In genomic region chr1:153534226-153534932, GRCh38 we compare ENCODE assay signal across 9 cellular contexts. TPM values are rescaled to one million over a fixed set of nuclear protein-coding genes. Genes with fewer than 3 reads are reported as not detected.
DNase-seq lines count a peak whose midpoint lies in the region; ATAC-seq and TF ChIP-seq lines count a peak whose summit lies in the region.
"Had no signal": no experiment of that assay in that cellular context is flagged by ENCODE, and none has a peak within 500 bp of the region (broad histone marks: within the 10 kb centered on the region; RNA-seq: fewer than 3 reads in every experiment).

No MANE protein-coding gene starts in this region.

- peak overlapping the region; percentile 85 for H2BK120ac ChIP-seq in trophoblast cell (ENCODE audit: insufficient read depth, low read length, poor library complexity)

- peaks cover 76% of the 10 kb centered on the region for H3K4me1 Mint-ChIP-seq in CD4-positive, alpha-beta T cell (ENCODE audit: low read depth)

- H3K4me2 ChIP-seq in trophoblast cell (ENCODE audit: low read length) = no peak overlapping the region

- H3K36me3 Mint-ChIP-seq in CD4-positive, alpha-beta T cell (ENCODE audit: low read depth) = peaks cover 25% of the 10 kb centered on the region

- peak overlapping the region; percentile 30 for H3K14ac ChIP-seq in trophoblast cell (ENCODE audit: low read length)

- H3K23ac ChIP-seq in trophoblast cell (ENCODE audit: low read length) = no peak overlapping the region

- in situ Hi-C loops in HAP-1 (cut with MboI; ENCODE audit: low sequenced_read_pairs) = no loop called here

- peak overlapping the region; percentile 95 for H3K27ac ChIP-seq in CD4-positive, alpha-beta T cell (ENCODE audit: low read depth, low read length)
- H3K27ac ChIP-seq in RWPE2 (ENCODE audit: poor library complexity, severe bottlenecking) (peak overlapping the region; percentile 96), trophoblast cell (ENCODE audit: low read depth, low read length) (no peak overlapping the region)

- no peak for DNase-seq in CD4-positive, alpha-beta T cell
- DNase-seq in RWPE2 (ENCODE audit: low spot score) = no peak
- DNase-seq in erythroblast (lab: John Stamatoyannopoulos, UW) = peak; percentile 45 to 57
- DNase-seq in trophoblast cell = peak in 1 of 2 donors; percentile 29
- DNase-seq in NCI-H510A treated with DMSO at 0.1 percent for 48 hours (lab: John Stamatoyannopoulos, UW) = no peak
- DNase-seq in HAP-1 (ENCODE audit: low spot score in 2 of 2) = no peak
- DNase-seq in head of caudate nucleus = no peak

- no CpG with 5 or more reads among the region's 7 CpGs for WGBS in trophoblast cell (ENCODE audit: extremely low coverage, insufficient coverage, insufficient read length)

- H3K9me3 Mint-ChIP-seq in CD4-positive, alpha-beta T cell = no peaks in the 10 kb centered on the region

- peak overlapping the region; percentile 2 for H2BK5ac ChIP-seq in trophoblast cell (ENCODE audit: low read depth, low read length, poor library complexity)

- peak overlapping the region; percentile 73 for H3K4me3 ChIP-seq in RWPE2 (ENCODE audit: severe bottlenecking)
- no peak overlapping the region for H3K4me3 ChIP-seq in trophoblast cell (ENCODE audit: low read depth, low read length)
- no peak overlapping the region for H3K4me3 ChIP-seq in HAP-1

- peak overlapping the region; percentile 26 for H2AK5ac ChIP-seq in trophoblast cell (ENCODE audit: low read length)

- H3K79me1 ChIP-seq in trophoblast cell (ENCODE audit: low read length) = peaks cover 27% of the 10 kb centered on the region

- H3K36me3 ChIP-seq in RWPE2 (ENCODE audit: low read depth) (peaks cover 17% of the 10 kb centered on the region), trophoblast cell (ENCODE audit: control insufficient read depth in 1 of 2, insufficient read depth in 2 of 2, low read length in 2 of 2) (no peaks in the 10 kb centered on the region), HAP-1 (replicated peaks) (no peaks in the 10 kb centered on the region)

- H3K4me3 Mint-ChIP-seq in CD4-positive, alpha-beta T cell = peak overlapping the region; percentile 97

- H4K12ac ChIP-seq in trophoblast cell (ENCODE audit: low read depth, low read length) = no peak overlapping the region

- H3K27me3 Mint-ChIP-seq in CD4-positive, alpha-beta T cell = no peaks in the 10 kb centered on the region

- ATAC-seq in CD4-positive, alpha-beta T cell (ENCODE audit: poor library complexity) = no peak
- ATAC-seq in RWPE2 (ENCODE audit: low read depth) (peak; percentile 3; the same call in 2 of the 3 replicates), GM18511 (IDR thresholded peaks at IDR 0.05; ENCODE audit: unreplicated experiment) (no peak)

- CTCF ChIA-PET in CD4-positive, alpha-beta T cell (lab: Charles Lee) = interaction anchor here (4.7 to 6.0 kb wide), 2 partner anchors 9 to 35 kb away, joined by 55 to 69 read pairs; partner anchors contain the start of genes S100A4 and S100A5

- no peak for TF ChIP-seq POLR2A in erythroblast (IDR thresholded peaks at IDR 0.05; ENCODE audit: low read length)

- no peaks in the 10 kb centered on the region for H3K27me3 ChIP-seq in CD4-positive, alpha-beta T cell (ENCODE audit: control insufficient read depth, insufficient read depth, low read length)
- no peaks in the 10 kb centered on the region for H3K27me3 ChIP-seq in RWPE2 (ENCODE audit: insufficient read depth, poor library complexity, severe bottlenecking)
- no peaks in the 10 kb centered on the region for H3K27me3 ChIP-seq in trophoblast cell (ENCODE audit: insufficient read depth, low read length)
- no peaks in the 10 kb centered on the region for H3K27me3 ChIP-seq in HAP-1 (ENCODE audit: low read depth)

- peak overlapping the region; percentile 12 for H3K4ac ChIP-seq in trophoblast cell (ENCODE audit: low read depth, low read length)

- H2BK12ac ChIP-seq in trophoblast cell (ENCODE audit: low read length) = peak overlapping the region; percentile 66

- no peak for TF ChIP-seq CTCF in CD4-positive, alpha-beta T cell (IDR thresholded peaks at IDR 0.05)
- no peak for TF ChIP-seq CTCF in RWPE2 (IDR thresholded peaks at IDR 0.05; ENCODE audit: poor library complexity, severe bottlenecking)

- H3K18ac ChIP-seq in trophoblast cell (ENCODE audit: low read length) = peak overlapping the region; percentile 36

- H3K79me2 ChIP-seq in trophoblast cell (ENCODE audit: control insufficient read depth, insufficient read depth, low read length, poor library complexity) = no peaks in the 10 kb centered on the region

- peaks cover 31% of the 10 kb centered on the region for H3K4me1 ChIP-seq in RWPE2 (ENCODE audit: insufficient read depth, poor library complexity, severe bottlenecking)
- H3K4me1 ChIP-seq in trophoblast cell (ENCODE audit: control insufficient read depth in 1 of 2, insufficient read depth in 2 of 2, low read length in 2 of 2) = peaks cover 27 to 35% of the 10 kb centered on the region in 2 experiments
- peaks cover 13% of the 10 kb centered on the region for H3K4me1 ChIP-seq in HAP-1

- H4K91ac ChIP-seq in trophoblast cell (ENCODE audit: low read depth, low read length) = peak overlapping the region; percentile 93

- no peak overlapping the region for H2AFZ ChIP-seq in trophoblast cell (ENCODE audit: insufficient read depth, low read length, poor library complexity)

- POLR2A ChIA-PET in CD4-positive, alpha-beta T cell (lab: Charles Lee) = interaction anchor here (1.2 to 6.4 kb wide), 11 partner anchors 10 to 456 kb away, joined by 3 to 246 read pairs (median 8); partner anchors contain the start of genes CHTOP, ILF2, RPS27 and S100A2

- H4K8ac ChIP-seq in trophoblast cell (ENCODE audit: low read depth, low read length) = peak overlapping the region; percentile 27

- intact Hi-C loops in CD4-positive, alpha-beta T cell (cut with DNase I, micrococcal nuclease) = loop anchor here in 1 of 2 experiments (5.0 kb wide), 1 partner anchor 138 kb away; the partner anchor contains the start of gene ILF2
- intact Hi-C loops in head of caudate nucleus (cut with DNase I) = no loop called here

- H3K27ac Mint-ChIP-seq in CD4-positive, alpha-beta T cell = peak overlapping the region; percentile 99

- H3K9me3 ChIP-seq in CD4-positive, alpha-beta T cell (ENCODE audit: control insufficient read depth, low read length) = no peaks in the 10 kb centered on the region
- no peaks in the 10 kb centered on the region for H3K9me3 ChIP-seq in RWPE2 (ENCODE audit: severe bottlenecking)
- H3K9me3 ChIP-seq in trophoblast cell (ENCODE audit: insufficient read depth, low read depth, low read length) = no peaks in the 10 kb centered on the region
- H3K9me3 ChIP-seq in HAP-1 = no peaks in the 10 kb centered on the region

- no peak overlapping the region for H3K9ac ChIP-seq in trophoblast cell (ENCODE audit: low read length)

RNA-seq across cellular contexts. Expression of gene S100A6, which starts 1.4 kb away (rescaled TPM):
- total RNA-seq in CD4-positive, alpha-beta T cell = 100 to 1,000 TPM; 172 to 175 TPM
- polyA plus RNA-seq in trophoblast cell (2013) = 120 and 129 TPM in 2 replicates

RNA-seq across cellular contexts. Expression of gene S100A5, which starts 6.4 kb away (rescaled TPM):
- 1 to 10 TPM in 1 of 2 experiments, under 1 TPM in 1; 0.80 to 1.3 TPM for total RNA-seq in CD4-positive, alpha-beta T cell
- polyA plus RNA-seq in trophoblast cell (2013) = 0.37 and 0.40 TPM in 2 replicates
- total RNA-seq: pulmonary artery endothelial cell had no signal

RNA-seq across cellular contexts. Expression of gene S100A4, which starts 11.2 kb away (rescaled TPM):
- 100 to 1,000 TPM; 297 to 299 TPM for total RNA-seq in CD4-positive, alpha-beta T cell
- polyA plus RNA-seq in trophoblast cell (2013) = 154 and 165 TPM in 2 replicates

RNA-seq across cellular contexts. Expression of gene S100A3, which starts 14.7 kb away (rescaled TPM):
- not detected for total RNA-seq in CD4-positive, alpha-beta T cell
- 29.8 and 31.8 TPM in 2 replicates for polyA plus RNA-seq in trophoblast cell (2013)

RNA-seq across cellular contexts. Expression of gene S100A2, which starts 31.3 kb away (rescaled TPM):
- total RNA-seq in CD4-positive, alpha-beta T cell = not detected
- polyA plus RNA-seq in trophoblast cell (2013) = 6.5 and 6.7 TPM in 2 replicates

Comparison
In these comparisons a context has a peak if more than half of its experiments do, and no peak if none do; other contexts are left out.
1. DNase-seq: peak in erythroblast (2 of 2); none in CD4-positive, alpha-beta T cell (0 of 10), RWPE2 (single experiment), NCI-H510A treated with DMSO at 0.1 percent for 48 hours (single experiment), HAP-1 (0 of 2) and head of caudate nucleus (0 of 42).